Comparison of ENCODE assay signal across 8 cellular contexts in the genomic region with DNA sequence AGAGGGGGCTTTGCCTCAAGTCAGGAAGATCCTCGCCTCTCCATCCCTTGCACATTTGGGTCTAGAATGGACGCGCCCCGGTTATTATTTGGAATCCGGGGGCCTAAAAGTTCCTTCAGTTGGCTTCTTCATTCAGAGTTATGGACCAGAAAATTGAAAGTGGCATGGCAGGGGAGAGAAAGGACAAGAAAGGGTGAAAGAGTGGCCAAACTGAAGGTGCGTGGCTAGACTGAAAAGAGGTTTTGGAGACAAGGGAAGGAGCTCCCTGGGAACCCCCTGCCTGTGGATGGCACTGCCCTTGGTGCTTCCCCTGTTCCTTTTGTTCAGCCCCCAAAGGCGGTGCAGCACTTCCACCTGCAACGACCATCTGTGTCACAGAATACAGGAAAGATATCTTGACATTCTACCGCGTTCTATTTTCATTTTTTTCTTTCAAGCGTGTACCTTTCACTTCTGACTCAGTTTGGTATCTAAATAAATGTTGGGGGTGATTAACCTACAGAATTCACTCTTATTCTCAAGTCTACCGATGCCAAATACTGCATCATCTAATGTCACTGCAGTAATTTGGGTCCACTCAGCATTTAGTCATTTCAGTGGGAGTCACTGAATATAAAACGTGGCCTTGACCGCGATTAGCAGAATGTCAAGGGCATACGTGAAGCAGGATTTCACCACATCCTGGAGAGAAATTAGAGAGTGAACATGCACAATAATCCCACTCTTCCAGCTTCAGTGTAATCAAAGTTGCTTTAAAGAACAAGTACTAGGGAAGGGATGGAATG.
DNase-seq lines count a peak whose midpoint lies in the region; ATAC-seq and TF ChIP-seq lines count a peak whose summit lies in the region.

No MANE protein-coding gene starts in this region.

- H3K27me3 Mint-ChIP-seq in central memory CD8-positive, alpha-beta T cell, result peaks cover 78% of the 10 kb centered on the region
- peaks cover 0 to 9% (median 3%) of the 10 kb centered on the region in 3 donors for H3K27me3 Mint-ChIP-seq in naive B cell

- no peak overlapping the region for H3K27ac Mint-ChIP-seq in central memory CD8-positive, alpha-beta T cell (ENCODE audit: low read depth)
- H3K27ac Mint-ChIP-seq in naive B cell, result peak overlapping the region; percentile 55 to 92 (median 79)

- peaks cover 0 to 12% of the 10 kb centered on the region in 2 donors for H3K4me1 ChIP-seq in uterus

- no peaks in the 10 kb centered on the region for H3K9me3 ChIP-seq in uterus

- peak overlapping the region; percentile 50 to 56 for H3K4me3 ChIP-seq in uterus

- no peaks in the 10 kb centered on the region for H3K27me3 ChIP-seq in uterus

- POLR2A ChIA-PET in RWPE1 (lab: Yijun Ruan, JAX; ENCODE audit: low non-redundant PET), result no interaction called here

- CTCF ChIA-PET in RWPE1 (lab: Yijun Ruan, JAX), result interaction anchor here (0.7 to 2.2 kb wide), 2 partner anchors 13 to 52 kb away, joined by 3 to 9 read pairs; no protein-coding TSS in a partner anchor

- H3K36me3 Mint-ChIP-seq in central memory CD8-positive, alpha-beta T cell (ENCODE audit: insufficient read depth), result no peaks in the 10 kb centered on the region
- no peaks in the 10 kb centered on the region for H3K36me3 Mint-ChIP-seq in naive B cell

- no peak for TF ChIP-seq POLR2A in uterus (IDR thresholded peaks at IDR 0.05)

- no peaks in the 10 kb centered on the region for H3K9me3 Mint-ChIP-seq in central memory CD8-positive, alpha-beta T cell
- no peaks in the 10 kb centered on the region for H3K9me3 Mint-ChIP-seq in naive B cell

- peak overlapping the region; percentile 70 for H3K27ac ChIP-seq in RWPE1
- H3K27ac ChIP-seq in uterus, result peak overlapping the region; percentile 63 to 77

- peak overlapping the region; percentile 76 for H3K4me3 Mint-ChIP-seq in central memory CD8-positive, alpha-beta T cell
- H3K4me3 Mint-ChIP-seq in naive B cell, result peak overlapping the region; percentile 84 to 92 (median 88)

- peaks cover 9% of the 10 kb centered on the region for H3K4me1 Mint-ChIP-seq in central memory CD8-positive, alpha-beta T cell
- H3K4me1 Mint-ChIP-seq in naive B cell, result peaks cover 37 to 44% (median 40%) of the 10 kb centered on the region in 3 donors

- intact Hi-C loops in uterus (cut with DNase I; ENCODE audit: low total_unique reads), result no loop called here

- no peak for ATAC-seq in central memory CD8-positive, alpha-beta T cell (replicated peaks; ENCODE audit: extremely low read depth, poor library complexity, severe bottlenecking)
- ATAC-seq in naive B cell (ENCODE audit: low read depth in 2 of 2), result no peak
- ATAC-seq in GM21619 (IDR thresholded peaks at IDR 0.05; ENCODE audit: unreplicated experiment), result no peak
- ATAC-seq in GM21381 (IDR thresholded peaks at IDR 0.05; ENCODE audit: unreplicated experiment), result no peak

- DNase-seq in NCI-H1436 (lab: John Stamatoyannopoulos, UW), result peak; percentile 12
- DNase-seq in NCI-H1436 treated with DMSO at 0.1 percent for 48 hours (lab: John Stamatoyannopoulos, UW), result no peak
- no peak for DNase-seq in RWPE1 (ENCODE audit: low spot score)
- DNase-seq in central memory CD8-positive, alpha-beta T cell (ENCODE audit: low spot score in 2 of 2), result no peak
- peak; percentile 38 for DNase-seq in naive B cell
- DNase-seq in uterus, result no peak

- no peak for TF ChIP-seq CTCF in RWPE1 (conservative IDR thresholded peaks at IDR 0.05; ENCODE audit: low read depth)
- TF ChIP-seq CTCF in uterus (IDR thresholded peaks at IDR 0.05), result no peak

- H3K36me3 ChIP-seq in uterus, result no peaks in the 10 kb centered on the region

Comparison
In these comparisons a context has a peak if more than half of its experiments do, and no peak if none do; other contexts are left out.
1. DNase-seq: peak in NCI-H1436 (single experiment) and naive B cell (single experiment); none in NCI-H1436 treated with DMSO at 0.1 percent for 48 hours (single experiment), RWPE1 (single experiment), central memory CD8-positive, alpha-beta T cell (0 of 2) and uterus (0 of 2).